ENCODE assay signal across 21 cellular contexts in the genomic region with DNA sequence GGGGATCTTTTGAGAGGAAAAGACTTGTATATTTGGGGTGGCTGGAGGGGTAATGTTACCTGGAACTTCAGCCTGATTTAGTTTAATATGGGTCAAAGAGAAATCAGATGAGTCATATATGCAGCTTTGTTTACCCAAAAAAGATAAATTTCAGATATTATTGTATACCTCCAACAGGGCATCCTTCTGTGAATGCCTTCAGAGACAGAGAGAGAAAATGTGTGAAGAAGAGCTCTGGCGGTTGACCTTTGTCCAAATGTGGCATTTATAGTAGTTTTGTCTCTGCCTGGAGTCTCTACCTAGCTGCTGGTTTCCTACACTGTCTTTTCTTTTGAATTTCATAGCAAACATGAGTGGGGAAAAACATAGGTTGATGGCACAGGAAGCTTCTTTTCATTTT. TPM values are rescaled to one million over a fixed set of nuclear protein-coding genes. Genes with fewer than 3 reads are reported as not detected.
"Had no signal": no experiment of that assay in that cellular context is flagged by ENCODE, and none has a peak within 500 bp of the region (broad histone marks: within the 10 kb centered on the region; RNA-seq: fewer than 3 reads in every experiment).

No MANE protein-coding gene starts in this region.

- H3K9ac ChIP-seq: KMS-11 had no signal

- H3K4me3 Mint-ChIP-seq: IgD-negative memory B cell had no signal

- H3K36me3 Mint-ChIP-seq: IgD-negative memory B cell had no signal

- FAIRE-seq: K562 had no signal

- H3K4me2 ChIP-seq: KMS-11 had no signal

- H3K9me3 ChIP-seq: Peyer's patch, SJCRH30 had no signal

- H3K27ac ChIP-seq: KMS-11, Peyer's patch, SJCRH30 had no signal

- H3K36me3 ChIP-seq: Peyer's patch, SJCRH30 had no signal

- ATAC-seq: K562, Right ventricle myocardium inferior, SK-N-SH treated with all-trans-retinoic acid at 6 μM for 48 hours had no signal

- H3K27ac Mint-ChIP-seq: IgD-negative memory B cell had no signal

- H3K4me1 Mint-ChIP-seq: IgD-negative memory B cell had no signal

- H3K9me3 Mint-ChIP-seq: IgD-negative memory B cell had no signal

- H3K4me3 ChIP-seq: K562, Peyer's patch, SJCRH30 had no signal

- H3K27me3 ChIP-seq: Peyer's patch, SJCRH30 had no signal

- H3K4me1 ChIP-seq: Peyer's patch, SJCRH30 had no signal

- DNase-seq: Kasumi-1, MM.1S, NCI-H1092 treated with DMSO at 0.1 percent for 48 hours, NCI-H1436, NCI-H1694 treated with DMSO at 0.1 percent for 48 hours, NCI-H1930, NCI-H2081, NCI-H2107, NCI-H2227 treated with DMSO at 0.1 percent for 48 hours, NCI-H524, NCI-H526 treated with DMSO at 0.1 percent for 48 hours, NCI-H774, Peyer's patch, SHP77 treated with DMSO at 0.1 percent for 48 hours, SJCRH30 had no signal

RNA-seq across cellular contexts. Expression of a gene that starts 21.6 kb away (rescaled TPM):
- total RNA-seq: HT1080 had no signal
- polyA plus RNA-seq: IgD-negative memory B cell, K562 had no signal

RNA-seq across cellular contexts. Expression of a gene that starts 51.4 kb away (rescaled TPM):
- total RNA-seq: K562 had no signal
- polyA plus RNA-seq: IgD-negative memory B cell, K562 had no signal
